Comparison of ENCODE assay signal across 1 cellular context in the genomic region with DNA sequence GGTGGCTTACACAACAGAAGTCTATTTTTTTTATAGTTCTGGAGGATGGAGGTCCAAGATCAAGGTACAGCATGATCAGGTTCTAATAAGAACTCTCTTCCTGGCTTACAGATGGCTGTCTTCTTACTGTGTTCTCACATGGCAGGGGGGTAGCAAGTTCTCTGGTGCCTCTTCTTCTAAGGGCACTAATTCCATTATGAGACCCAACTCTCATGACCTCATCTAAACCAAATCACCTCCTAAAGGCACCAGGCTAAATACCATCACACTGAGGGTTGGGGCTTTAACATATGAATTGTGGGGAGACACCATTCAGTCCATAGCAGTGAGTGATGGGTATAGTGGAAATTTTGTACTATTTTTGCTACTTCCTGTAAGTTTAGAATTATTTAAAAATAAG.
TF ChIP-seq lines count a peak whose summit lies in the region.

No MANE protein-coding gene starts in this region.

TF ChIP-seq in IMR-90, 13 proteins besides CTCF, POLR2A, EP300 and RAD21:
- no peak for TF ChIP-seq BHLHE40 (IDR thresholded peaks at IDR 0.05; ENCODE audit: low read depth, low read length)
- TF ChIP-seq MAFK (IDR thresholded peaks at IDR 0.05; ENCODE audit: low read depth, low read length): no peak
- TF ChIP-seq CHD1 (IDR thresholded peaks at IDR 0.05; ENCODE audit: low read depth, low read length): no peak
- TF ChIP-seq RCOR1 (IDR thresholded peaks at IDR 0.05; ENCODE audit: insufficient replicate concordance, low read length): no peak
- no peak for TF ChIP-seq SMC3 (IDR thresholded peaks at IDR 0.05; ENCODE audit: low read depth, low read length)
- TF ChIP-seq CEBPB (IDR thresholded peaks at IDR 0.05; ENCODE audit: low read depth, low read length): no peak
- no peak for TF ChIP-seq FOS (IDR thresholded peaks at IDR 0.05; ENCODE audit: low read depth, low read length)
- TF ChIP-seq NFE2L2 (IDR thresholded peaks at IDR 0.05; ENCODE audit: low read depth, low read length): no peak
- TF ChIP-seq RFX5 (IDR thresholded peaks at IDR 0.05; ENCODE audit: low read depth, low read length): no peak
- TF ChIP-seq MXI1 (IDR thresholded peaks at IDR 0.05; ENCODE audit: borderline replicate concordance, low read depth, low read length): no peak
- TF ChIP-seq MAZ (IDR thresholded peaks at IDR 0.05; ENCODE audit: borderline replicate concordance, low read depth, low read length): no peak
- no peak for TF ChIP-seq ELK1 (IDR thresholded peaks at IDR 0.05; ENCODE audit: borderline replicate concordance, low read depth, low read length)
- no peak for TF ChIP-seq USF2 (IDR thresholded peaks at IDR 0.05; ENCODE audit: low read depth, low read length)
